Comparison of ENCODE assay signal across 7 cellular contexts in the genomic region with DNA sequence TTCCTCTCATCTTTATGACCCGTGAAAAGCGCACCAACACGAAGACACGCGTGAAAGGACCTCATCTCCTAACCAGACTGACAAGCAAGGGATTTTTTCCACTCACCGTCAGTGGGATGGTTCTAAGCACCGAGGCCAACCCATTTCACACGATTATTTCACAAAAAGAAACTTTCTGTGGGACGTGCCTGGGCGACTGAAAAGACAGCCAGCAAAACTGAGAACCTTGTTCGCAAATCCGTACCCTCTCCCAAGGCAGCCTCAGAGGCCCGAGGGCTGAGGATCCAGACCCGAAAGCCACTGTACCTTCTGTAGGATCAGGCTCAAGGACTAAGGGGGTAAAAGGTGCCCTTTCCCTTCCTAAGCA.
DNase-seq lines count a peak whose midpoint lies in the region; ATAC-seq and TF ChIP-seq lines count a peak whose summit lies in the region.
"Not testable (repeated sequence)": the region's sequence is repeated elsewhere in the genome, so short reads cannot be mapped to it uniquely, and the experiment has no call there.

No MANE protein-coding gene starts in this region.

- POLR2A ChIA-PET in RWPE1 (lab: Yijun Ruan, JAX; ENCODE audit: low non-redundant PET) = not testable (repeated sequence)

- ATAC-seq in activated T-cell treated with anti-CD3 and anti-CD28 coated beads, Interleukin-2, amount 50 U/mL, for 4 hours; left cardiac atrium; stimulated activated effector memory CD8-positive, alpha-beta T cell treated with anti-CD3 and anti-CD28 coated beads, Interleukin-12 subunit alpha, Interleukin-12 subunit beta, amount 100 ng/mL, for 72 hours: not testable (repeated sequence)

- peak overlapping the region; percentile 81 for H3K27ac ChIP-seq in RWPE1
- not testable (repeated sequence) for H3K27ac ChIP-seq in mammary epithelial cell (ENCODE audit: insufficient read depth, low read depth, low read length)

- H3K9ac ChIP-seq in mammary epithelial cell (ENCODE audit: insufficient read depth, low read length) = not testable (repeated sequence)

- peaks cover 95% of the 10 kb centered on the region for H3K79me2 ChIP-seq in mammary epithelial cell (ENCODE audit: insufficient read depth, low read length)

- H3K4me2 ChIP-seq in mammary epithelial cell (ENCODE audit: insufficient read depth, low read depth, low read length) = peak overlapping the region; percentile 51

- not testable (repeated sequence) for H3K36me3 ChIP-seq in mammary epithelial cell (ENCODE audit: insufficient read depth, low read length)

- peak overlapping the region; percentile 59 for H3K4me3 Mint-ChIP-seq in activated T-cell treated with anti-CD3 and anti-CD28 coated beads, Interleukin-2, amount 50 U/mL, for 4 hours
- H3K4me3 Mint-ChIP-seq in nephron = peak overlapping the region in 2 of 3 experiments; percentile 13 to 69
- peak overlapping the region; percentile 97 for H3K4me3 Mint-ChIP-seq in stimulated activated effector memory CD8-positive, alpha-beta T cell treated with anti-CD3 and anti-CD28 coated beads, Interleukin-12 subunit alpha, Interleukin-12 subunit beta, amount 100 ng/mL, for 72 hours

- DNase-seq in ELF-1 (ENCODE audit: low read depth, low spot score) = peak; percentile 10
- not testable (repeated sequence) for DNase-seq in RWPE1 (ENCODE audit: low spot score); activated T-cell treated with anti-CD3 and anti-CD28 coated beads, Interleukin-2, amount 50 U/mL, for 4 hours; mammary epithelial cell; stimulated activated effector memory CD8-positive, alpha-beta T cell treated with anti-CD3 and anti-CD28 coated beads, Interleukin-12 subunit alpha, Interleukin-12 subunit beta, amount 100 ng/mL, for 72 hours (ENCODE audit: low spot score in 2 of 2)
- peak; percentile 21 for DNase-seq in left cardiac atrium

- not testable (repeated sequence) for TF ChIP-seq CTCF in RWPE1 (conservative IDR thresholded peaks at IDR 0.05; ENCODE audit: low read depth); mammary epithelial cell (conservative IDR thresholded peaks at IDR 0.05 in 1 of 2, IDR thresholded peaks at IDR 0.05 in 1 of 2; ENCODE audit: extremely low read depth in 1 of 2, insufficient read depth in 1 of 2, low read depth in 1 of 2, low read length in 2 of 2); nephron (IDR thresholded peaks at IDR 0.05; ENCODE audit: unreplicated experiment in 3 of 3)

- peaks cover 57% of the 10 kb centered on the region for H3K4me1 Mint-ChIP-seq in activated T-cell treated with anti-CD3 and anti-CD28 coated beads, Interleukin-2, amount 50 U/mL, for 4 hours (ENCODE audit: low read depth)
- H3K4me1 Mint-ChIP-seq in nephron = peaks cover 74% of the 10 kb centered on the region
- H3K4me1 Mint-ChIP-seq in stimulated activated effector memory CD8-positive, alpha-beta T cell treated with anti-CD3 and anti-CD28 coated beads, Interleukin-12 subunit alpha, Interleukin-12 subunit beta, amount 100 ng/mL, for 72 hours = peaks cover 78% of the 10 kb centered on the region

- H2AFZ ChIP-seq in mammary epithelial cell (ENCODE audit: low read depth, low read length) = not testable (repeated sequence)

- CTCF ChIA-PET in RWPE1 (lab: Yijun Ruan, JAX) = interaction anchor here (0.6 kb wide), 1 partner anchor 325 kb away, joined by 3 read pairs; no protein-coding TSS in a partner anchor
- CTCF ChIA-PET in mammary epithelial cell (lab: Charles Lee; ENCODE audit: low non-redundant PET) = not testable (repeated sequence)

- BruUV-seq in mammary epithelial cell (replicated peaks; lab: Mats Ljungman, UMichigan) = not testable (repeated sequence)

- H3K27me3 ChIP-seq in mammary epithelial cell (ENCODE audit: insufficient read depth, low read length) = not testable (repeated sequence)

- not testable (repeated sequence) for H3K9me3 ChIP-seq in mammary epithelial cell (replicated peaks; ENCODE audit: insufficient read depth, low read length)

- H3K4me1 ChIP-seq in mammary epithelial cell (ENCODE audit: insufficient read depth, low read length) = peaks cover 43% of the 10 kb centered on the region

- not testable (repeated sequence) for H3K4me3 ChIP-seq in mammary epithelial cell (replicated peaks in 1 of 3; ENCODE audit: insufficient read depth in 1 of 3, low read depth in 2 of 3, low read length in 3 of 3)

- dilution Hi-C loops in mammary epithelial cell (cut with HindIII; ENCODE audit: low sequenced_read_pairs) = not testable (repeated sequence)

- H3K27ac Mint-ChIP-seq in nephron = peak overlapping the region; percentile 69 to 85 (median 83)
- H3K27ac Mint-ChIP-seq in stimulated activated effector memory CD8-positive, alpha-beta T cell treated with anti-CD3 and anti-CD28 coated beads, Interleukin-12 subunit alpha, Interleukin-12 subunit beta, amount 100 ng/mL, for 72 hours = peak overlapping the region; percentile 98

- H3K27me3 Mint-ChIP-seq in activated T-cell treated with anti-CD3 and anti-CD28 coated beads, Interleukin-2, amount 50 U/mL, for 4 hours (ENCODE audit: low read depth); nephron (ENCODE audit: low read depth): not testable (repeated sequence)

- WGBS in mammary epithelial cell (ENCODE audit: low coverage, missing lambda C conversion rate) = 79% methylated on average over 13 of the region's 14 CpGs

- intact Hi-C loops in mammary epithelial cell (cut with micrococcal nuclease); left cardiac atrium (cut with DNase I): not testable (repeated sequence)

- H4K20me1 ChIP-seq in mammary epithelial cell (ENCODE audit: insufficient read depth, low read length) = peaks cover 11% of the 10 kb centered on the region

- in situ Hi-C loops in mammary epithelial cell (cut with MboI; ENCODE audit: low sequenced_read_pairs in 2 of 2) = not testable (repeated sequence)

- not testable (repeated sequence) for H3K9me3 Mint-ChIP-seq in activated T-cell treated with anti-CD3 and anti-CD28 coated beads, Interleukin-2, amount 50 U/mL, for 4 hours; nephron; stimulated activated effector memory CD8-positive, alpha-beta T cell treated with anti-CD3 and anti-CD28 coated beads, Interleukin-12 subunit alpha, Interleukin-12 subunit beta, amount 100 ng/mL, for 72 hours

- peaks cover 28% of the 10 kb centered on the region for H3K36me3 Mint-ChIP-seq in activated T-cell treated with anti-CD3 and anti-CD28 coated beads, Interleukin-2, amount 50 U/mL, for 4 hours (ENCODE audit: insufficient read depth)
- H3K36me3 Mint-ChIP-seq in nephron (ENCODE audit: low read depth) = peaks cover 11% of the 10 kb centered on the region
- H3K36me3 Mint-ChIP-seq in stimulated activated effector memory CD8-positive, alpha-beta T cell treated with anti-CD3 and anti-CD28 coated beads, Interleukin-12 subunit alpha, Interleukin-12 subunit beta, amount 100 ng/mL, for 72 hours = peaks cover 99% of the 10 kb centered on the region

Comparison
In these comparisons a context has a peak if more than half of its experiments do, and no peak if none do; other contexts are left out.
1. H3K4me3 Mint-ChIP-seq: peak in every context shown above with its lines; median percentile 97 in stimulated activated effector memory CD8-positive, alpha-beta T cell treated with anti-CD3 and anti-CD28 coated beads, Interleukin-12 subunit alpha, Interleukin-12 subunit beta, amount 100 ng/mL, for 72 hours; 59 in activated T-cell treated with anti-CD3 and anti-CD28 coated beads, Interleukin-2, amount 50 U/mL, for 4 hours; 41 in nephron.